Comparison of ENCODE assay signal across 8 cellular contexts in genomic region chr10:75165684-75166622, GRCh38. TPM values are rescaled to one million over a fixed set of nuclear protein-coding genes. Genes with fewer than 3 reads are reported as not detected.
DNase-seq lines count a peak whose midpoint lies in the region; ATAC-seq and TF ChIP-seq lines count a peak whose summit lies in the region.

No MANE protein-coding gene starts in this region.

- H3K4me1 Mint-ChIP-seq in activated naive CD8-positive, alpha-beta T cell (ENCODE audit: low read depth): peaks cover 53% of the 10 kb centered on the region

- no peaks in the 10 kb centered on the region for H3K9me3 ChIP-seq in transverse colon

- in situ Hi-C loops in transverse colon (cut with MboI; ENCODE audit: low pct_ligation_motif_present in 1 of 4, low pct_unique_long_range_greater_than_20kb in 1 of 4, low sequenced_read_pairs in 3 of 4): no loop called here

- no peak for TF ChIP-seq CTCF in transverse colon (IDR thresholded peaks at IDR 0.05)

- H3K27me3 Mint-ChIP-seq in activated naive CD8-positive, alpha-beta T cell: no peaks in the 10 kb centered on the region

- peaks cover 0 to 12% (median 7%) of the 10 kb centered on the region in 4 donors for H3K4me1 ChIP-seq in transverse colon

- no peak for TF ChIP-seq POLR2A in transverse colon (IDR thresholded peaks at IDR 0.05)

- H3K4me3 ChIP-seq in transverse colon: no peak overlapping the region

- WGBS in transverse colon (ENCODE audit: low coverage in 1 of 2), 2 donors: 13 to 59% methylated on average over 1 to 2 of the region's 2 CpGs

- ATAC-seq in GM19351 (IDR thresholded peaks at IDR 0.05; ENCODE audit: unreplicated experiment) (peak; percentile 95), HG03439 (IDR thresholded peaks at IDR 0.05; ENCODE audit: unreplicated experiment) (peak; percentile 82)

- no peak overlapping the region for H3K27ac ChIP-seq in transverse colon

- DNase-seq in CD1c-positive myeloid dendritic cell (ENCODE audit: extremely low spot score) (peak; percentile 16), NCI-H526 treated with DMSO at 0.1 percent for 48 hours (lab: John Stamatoyannopoulos, UW) (no peak), dedifferentiated amniotic fluid mesenchymal stem cell (ENCODE audit: extremely low spot score) (no peak), transverse colon (no peak), NCI-H446 treated with DMSO at 0.1 percent for 48 hours (lab: John Stamatoyannopoulos, UW) (no peak)

- peak overlapping the region; percentile 96 for H3K27ac Mint-ChIP-seq in activated naive CD8-positive, alpha-beta T cell

- no peaks in the 10 kb centered on the region for H3K9me3 Mint-ChIP-seq in activated naive CD8-positive, alpha-beta T cell (ENCODE audit: low read depth)

- no peak for TF ChIP-seq EP300 in transverse colon (IDR thresholded peaks at IDR 0.05; ENCODE audit: low read depth)

- H3K36me3 ChIP-seq in transverse colon: peaks cover 0 to 25% (median 3%) of the 10 kb centered on the region in 4 donors

- H3K36me3 Mint-ChIP-seq in activated naive CD8-positive, alpha-beta T cell: peaks cover 3% of the 10 kb centered on the region

- intact Hi-C loops in transverse colon (cut with DNase I; ENCODE audit: low total_unique reads): no loop called here

- H3K27me3 ChIP-seq in transverse colon: no peaks in the 10 kb centered on the region

- peak overlapping the region; percentile 71 for H3K4me3 Mint-ChIP-seq in activated naive CD8-positive, alpha-beta T cell

RNA-seq across cellular contexts. Expression of gene VDAC2, which starts 44.6 kb away (rescaled TPM):
- 100 to 1,000 TPM in 3 of 4 donors, 10 to 100 TPM in 1; 52.1 to 234 (median 149) TPM for total RNA-seq in transverse colon

RNA-seq across cellular contexts. Expression of gene SAMD8, which starts 54.5 kb away (rescaled TPM):
- total RNA-seq in transverse colon: 10 to 100 TPM in 3 of 4 donors, 1 to 10 TPM in 1; 4.6 to 26.6 (median 17.7) TPM
